6 cellular contexts compared by ENCODE assay signal in the genomic region with DNA sequence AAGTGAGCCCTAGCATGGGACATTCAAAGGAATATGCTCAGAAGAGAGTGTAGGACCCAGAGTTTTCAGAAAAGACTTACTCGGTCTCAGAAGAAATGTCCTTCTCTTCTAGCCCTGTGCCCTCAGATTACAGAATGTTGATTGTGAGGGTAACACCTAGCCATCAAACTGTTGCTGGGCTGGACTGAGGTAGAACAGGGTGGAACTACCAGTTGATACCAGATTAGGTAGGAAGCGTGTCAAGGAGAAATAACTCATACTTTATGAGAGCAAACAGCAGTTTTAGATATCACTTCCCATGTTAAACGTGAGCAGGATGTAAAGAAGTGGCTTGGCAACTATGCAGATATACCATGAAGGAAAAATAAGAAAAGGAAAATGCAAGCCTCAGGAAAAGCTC.
"Had no signal": no experiment of that assay in that cellular context is flagged by ENCODE, and none has a peak within 500 bp of the region (broad histone marks: within the 10 kb centered on the region; RNA-seq: fewer than 3 reads in every experiment).

No MANE protein-coding gene starts in this region.

- H3K27ac ChIP-seq: GM23248 had no signal

- H3K9me3 ChIP-seq: HAP-1 had no signal

- DNase-seq: GM23248, GOT3, H7, IMR-90 had no signal

- ATAC-seq: HCT116 had no signal

- H3K4me3 ChIP-seq: GM23248, HAP-1 had no signal
